In the genomic region with DNA sequence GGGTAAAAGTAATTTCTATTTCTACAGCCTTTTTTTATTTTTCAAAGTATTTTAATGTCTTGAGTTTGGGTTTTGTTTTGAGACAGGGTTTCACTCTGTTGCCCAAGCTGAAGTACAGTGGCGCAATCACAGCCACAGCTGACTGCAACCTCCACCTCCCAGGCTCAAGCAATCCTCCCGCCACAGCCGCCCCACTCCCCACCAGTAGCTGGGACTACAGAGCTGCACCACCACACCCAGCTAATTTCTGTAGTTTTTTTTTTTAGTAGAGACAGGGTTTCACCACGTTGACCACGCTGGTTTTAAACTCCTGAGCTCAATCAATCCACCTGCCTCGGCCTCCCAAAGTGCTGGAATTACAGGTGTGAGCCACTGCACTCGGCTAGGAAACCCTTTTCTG, we compare ENCODE assay signal across 8 cellular contexts. TPM values are rescaled to one million over a fixed set of nuclear protein-coding genes. Genes with fewer than 3 reads are reported as not detected.
DNase-seq lines count a peak whose midpoint lies in the region; ATAC-seq and TF ChIP-seq lines count a peak whose summit lies in the region.

No MANE protein-coding gene starts in this region.

- H3K36me3 ChIP-seq in adrenal gland (replicated peaks in 1 of 2) (no peaks in the 10 kb centered on the region), mucosa of descending colon (ENCODE audit: low read depth) (peaks cover 3% of the 10 kb centered on the region)

- peaks cover 5% of the 10 kb centered on the region for H3K36me3 Mint-ChIP-seq in IgD-negative memory B cell

- WGBS in adrenal gland, 4 donors: 60 to 79% (median 74%) methylated on average over 7 of the region's 7 CpGs

- peak overlapping the region; percentile 46 to 85 (median 66) for H3K4me3 Mint-ChIP-seq in IgD-negative memory B cell

- peak overlapping the region; percentile 76 to 96 (median 90) for H3K27ac Mint-ChIP-seq in IgD-negative memory B cell

- ATAC-seq in GM18907 (IDR thresholded peaks at IDR 0.05; ENCODE audit: unreplicated experiment) (peak; percentile 37), mucosa of descending colon (peak; percentile 16), GM18858 (IDR thresholded peaks at IDR 0.05; ENCODE audit: unreplicated experiment) (no peak)

- peaks cover 28 to 59% of the 10 kb centered on the region in 2 donors for H3K4me1 ChIP-seq in adrenal gland (replicated peaks in 1 of 2)
- peaks cover 84% of the 10 kb centered on the region for H3K4me1 ChIP-seq in mucosa of descending colon (ENCODE audit: low read depth)

- H3K27me3 Mint-ChIP-seq in IgD-negative memory B cell: no peaks in the 10 kb centered on the region

- DNase-seq in adrenal gland (peak in 6 of 7 donors; percentile 48 to 73 (median 62)), mucosa of descending colon (peak; percentile 72 to 86 (median 78)), NCI-H2196 (lab: John Stamatoyannopoulos, UW; ENCODE audit: unreplicated experiment) (no peak), GM10266 (ENCODE audit: extremely low spot score) (no peak), NCI-H187 treated with DMSO at 0.1 percent for 48 hours (lab: John Stamatoyannopoulos, UW) (no peak)

- peaks cover 38 to 52% (median 39%) of the 10 kb centered on the region in 3 donors for H3K4me1 Mint-ChIP-seq in IgD-negative memory B cell

- H3K27ac ChIP-seq in adrenal gland: peak overlapping the region in 1 of 5 donors; percentile 24

- no peak for TF ChIP-seq POLR2A in adrenal gland (IDR thresholded peaks at IDR 0.05)

- TF ChIP-seq CTCF in adrenal gland (IDR thresholded peaks at IDR 0.05) (no peak), mucosa of descending colon (IDR thresholded peaks at IDR 0.05) (no peak), GM10266 (IDR thresholded peaks at IDR 0.05; ENCODE audit: control insufficient read depth, insufficient read depth, low read depth, missing control alignments) (no peak)

- H3K27me3 ChIP-seq in adrenal gland: no peaks in the 10 kb centered on the region

- H3K9me3 Mint-ChIP-seq in IgD-negative memory B cell: no peaks in the 10 kb centered on the region

- intact Hi-C loops in adrenal gland (cut with DNase I): no loop called here
- intact Hi-C loops in mucosa of descending colon (cut with DNase I, micrococcal nuclease): no loop called here

- H3K4me3 ChIP-seq in adrenal gland (no peak overlapping the region), mucosa of descending colon (no peak overlapping the region)

- no peaks in the 10 kb centered on the region for H3K9me3 ChIP-seq in adrenal gland (replicated peaks in 1 of 3)
- no peaks in the 10 kb centered on the region for H3K9me3 ChIP-seq in mucosa of descending colon

RNA-seq across cellular contexts. Expression of a gene that starts 44.0 kb away (rescaled TPM):
- 17.6 TPM for polyA plus RNA-seq in IgD-negative memory B cell
- 10 to 100 TPM in 3 of 8 donors, 1 to 10 TPM in 5; 3.1 to 14.1 (median 7.7) TPM for total RNA-seq in adrenal gland
- 10 to 100 TPM in 1 of 3 donors, 1 to 10 TPM in 2; 6.0 to 10.2 (median 7.1) TPM for polyA plus RNA-seq in adrenal gland
- total RNA-seq in mucosa of descending colon: 10 to 100 TPM in 1 of 3 donors, 1 to 10 TPM in 2; 6.1 to 11.4 (median 6.2) TPM

RNA-seq across cellular contexts. Expression of a gene that starts 44.1 kb away (rescaled TPM):
- polyA plus RNA-seq in IgD-negative memory B cell (23.5 TPM), adrenal gland (10 to 100 TPM; 13.2 to 37.4 (median 16.7) TPM)
- total RNA-seq in adrenal gland (10 to 100 TPM; 20.9 to 49.0 (median 38.2) TPM), mucosa of descending colon (10 to 100 TPM; 27.9 to 41.7 (median 30.6) TPM)

Comparison
In these comparisons a context has a peak if more than half of its experiments do, and no peak if none do; other contexts are left out.
1. DNase-seq: peak in adrenal gland (6 of 7) and mucosa of descending colon (3 of 3); none in NCI-H2196 (single experiment), GM10266 (single experiment) and NCI-H187 treated with DMSO at 0.1 percent for 48 hours (single experiment).